Comparison of ENCODE assay signal across 17 cellular contexts in the genomic region with DNA sequence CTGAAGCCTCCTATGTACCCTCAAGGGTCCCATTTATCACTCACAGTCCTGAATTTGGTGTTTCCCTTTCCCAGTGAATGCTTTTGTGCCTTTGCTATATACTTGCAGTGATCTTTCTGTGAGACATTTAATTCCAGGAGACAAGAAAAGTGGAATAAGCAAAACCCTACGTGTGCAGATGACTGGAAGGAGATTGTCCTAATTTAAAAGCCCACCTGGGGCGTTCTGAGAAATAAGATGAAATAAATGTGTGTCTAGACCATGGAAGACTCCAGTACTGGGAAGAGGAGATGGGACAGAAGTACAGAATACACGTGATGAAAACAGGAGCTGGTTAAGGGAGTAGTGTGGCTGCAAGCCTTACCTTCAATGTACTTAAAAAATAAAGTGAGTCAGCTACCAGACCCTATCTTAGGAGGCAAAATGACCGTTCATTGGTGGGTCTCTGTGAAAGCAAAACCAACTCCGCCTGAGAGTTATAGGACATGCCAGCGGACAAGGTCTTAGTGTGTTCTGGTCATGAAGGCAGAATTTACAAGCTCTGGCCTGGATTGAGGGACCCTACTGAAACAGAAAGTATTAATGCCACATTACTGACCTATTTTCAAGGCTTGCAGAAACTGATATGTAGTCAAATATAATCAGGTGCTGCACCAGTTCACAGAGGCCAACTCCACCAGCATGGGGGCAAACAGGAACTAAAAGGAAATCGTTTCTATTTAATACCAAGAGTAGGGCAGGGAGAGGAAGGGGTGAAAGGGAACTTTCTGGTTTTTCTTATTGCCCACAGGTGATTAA. TPM values are rescaled to one million over a fixed set of nuclear protein-coding genes. Genes with fewer than 3 reads are reported as not detected.
DNase-seq lines count a peak whose midpoint lies in the region; ATAC-seq and TF ChIP-seq lines count a peak whose summit lies in the region.
"Had no signal": no experiment of that assay in that cellular context is flagged by ENCODE, and none has a peak within 500 bp of the region (broad histone marks: within the 10 kb centered on the region; RNA-seq: fewer than 3 reads in every experiment).

No MANE protein-coding gene starts in this region.

- no peak for ATAC-seq in activated CD8-positive, alpha-beta T cell treated with anti-CD3 and anti-CD28 coated beads, Interleukin-2, amount 10 ng/mL, durations not matched to agents 7 days and 5 days
- no peak for ATAC-seq in activated CD8-positive, alpha-beta T cell treated with anti-CD3 and anti-CD28 coated beads for 36 hours
- ATAC-seq in HG03354 (IDR thresholded peaks at IDR 0.05; ENCODE audit: poor library complexity, severe bottlenecking, unreplicated experiment) (peak; percentile 72), HG02852 (IDR thresholded peaks at IDR 0.05; ENCODE audit: unreplicated experiment) (no peak)
- ATAC-seq: A549; gastrocnemius medialis; mucosa of descending colon; stimulated activated naive B cell treated with anti-CD40 and anti-IgM and Interleukin-4, amounts not matched to agents 10 μg/mL and 1 μg/mL and 100 μg/mL, for 72 hours had no signal

- H3K9me3 Mint-ChIP-seq in activated CD8-positive, alpha-beta T cell treated with anti-CD3 and anti-CD28 coated beads, Interleukin-2, amount 10 ng/mL, durations not matched to agents 7 days and 5 days (ENCODE audit: insufficient read depth) = no peaks in the 10 kb centered on the region
- H3K9me3 Mint-ChIP-seq in activated CD8-positive, alpha-beta T cell treated with anti-CD3 and anti-CD28 coated beads for 36 hours = no peaks in the 10 kb centered on the region
- H3K9me3 Mint-ChIP-seq: activated naive CD4-positive, alpha-beta T cell treated with anti-CD3 and anti-CD28 coated beads for 36 hours; stimulated activated naive B cell treated with anti-CD40 and anti-IgM and Interleukin-4, amounts not matched to agents 10 μg/mL and 1 μg/mL and 100 μg/mL, for 72 hours had no signal

- H3K4me3 Mint-ChIP-seq in activated CD8-positive, alpha-beta T cell treated with anti-CD3 and anti-CD28 coated beads, Interleukin-2, amount 10 ng/mL, durations not matched to agents 7 days and 5 days = no peak overlapping the region
- H3K4me3 Mint-ChIP-seq in activated CD8-positive, alpha-beta T cell treated with anti-CD3 and anti-CD28 coated beads for 36 hours = no peak overlapping the region
- H3K4me3 Mint-ChIP-seq: activated naive CD4-positive, alpha-beta T cell treated with anti-CD3 and anti-CD28 coated beads for 36 hours; stimulated activated naive B cell treated with anti-CD40 and anti-IgM and Interleukin-4, amounts not matched to agents 10 μg/mL and 1 μg/mL and 100 μg/mL, for 72 hours had no signal

- peak overlapping the region; percentile 44 for H3K27ac Mint-ChIP-seq in activated CD8-positive, alpha-beta T cell treated with anti-CD3 and anti-CD28 coated beads, Interleukin-2, amount 10 ng/mL, durations not matched to agents 7 days and 5 days
- H3K27ac Mint-ChIP-seq in activated CD8-positive, alpha-beta T cell treated with anti-CD3 and anti-CD28 coated beads for 36 hours = no peak overlapping the region
- H3K27ac Mint-ChIP-seq: stimulated activated naive B cell treated with anti-CD40 and anti-IgM and Interleukin-4, amounts not matched to agents 10 μg/mL and 1 μg/mL and 100 μg/mL, for 72 hours had no signal

- POLR2A ChIA-PET in activated CD8-positive, alpha-beta T cell treated with anti-CD3 and anti-CD28 coated beads, Interleukin-2, amount 10 ng/mL, durations not matched to agents 7 days and 5 days (lab: Charles Lee) = interaction anchor here (4.5 kb wide), 1 partner anchor 18 kb away, joined by 24 read pairs; the partner anchor contains the start of gene TYMS
- POLR2A ChIA-PET in activated CD8-positive, alpha-beta T cell treated with anti-CD3 and anti-CD28 coated beads for 36 hours (lab: Charles Lee) = interaction anchor here (0.6 to 1.2 kb wide), 5 partner anchors 9 to 38 kb away, joined by 3 to 7 read pairs (median 4); no protein-coding TSS in a partner anchor

- intact Hi-C loops in activated CD8-positive, alpha-beta T cell treated with anti-CD3 and anti-CD28 coated beads for 36 hours (cut with micrococcal nuclease) = no loop called here

- no peaks in the 10 kb centered on the region for H3K27me3 Mint-ChIP-seq in activated CD8-positive, alpha-beta T cell treated with anti-CD3 and anti-CD28 coated beads, Interleukin-2, amount 10 ng/mL, durations not matched to agents 7 days and 5 days (ENCODE audit: low read depth)
- no peaks in the 10 kb centered on the region for H3K27me3 Mint-ChIP-seq in activated CD8-positive, alpha-beta T cell treated with anti-CD3 and anti-CD28 coated beads for 36 hours
- H3K27me3 Mint-ChIP-seq: brain; stimulated activated naive B cell treated with anti-CD40 and anti-IgM and Interleukin-4, amounts not matched to agents 10 μg/mL and 1 μg/mL and 100 μg/mL, for 72 hours had no signal

- in situ Hi-C loops in GM18951 (cut with MboI; ENCODE audit: low sequenced_read_pairs, unreplicated experiment) = no loop called here

- H3K4me1 Mint-ChIP-seq in activated CD8-positive, alpha-beta T cell treated with anti-CD3 and anti-CD28 coated beads, Interleukin-2, amount 10 ng/mL, durations not matched to agents 7 days and 5 days (ENCODE audit: low read depth) = peaks cover 20% of the 10 kb centered on the region
- H3K4me1 Mint-ChIP-seq in activated CD8-positive, alpha-beta T cell treated with anti-CD3 and anti-CD28 coated beads for 36 hours (ENCODE audit: low read depth) = peaks cover 6% of the 10 kb centered on the region
- H3K4me1 Mint-ChIP-seq: stimulated activated naive B cell treated with anti-CD40 and anti-IgM and Interleukin-4, amounts not matched to agents 10 μg/mL and 1 μg/mL and 100 μg/mL, for 72 hours had no signal

- TF ChIP-seq CTCF in activated CD8-positive, alpha-beta T cell treated with anti-CD3 and anti-CD28 coated beads for 36 hours (IDR thresholded peaks at IDR 0.05) = no peak

- DNase-seq in activated CD8-positive, alpha-beta T cell treated with anti-CD3 and anti-CD28 coated beads, Interleukin-2, amount 10 ng/mL, durations not matched to agents 7 days and 5 days = no peak
- no peak for DNase-seq in activated CD8-positive, alpha-beta T cell treated with anti-CD3 and anti-CD28 coated beads for 36 hours
- DNase-seq in SKM-1 (lab: John Stamatoyannopoulos, UW; ENCODE audit: unreplicated experiment) = no peak
- no peak for DNase-seq in putamen (ENCODE audit: low spot score)
- DNase-seq: activated naive CD4-positive, alpha-beta T cell treated with anti-CD3 and anti-CD28 coated beads for 36 hours; gastrocnemius medialis; mucosa of descending colon; NCI-H146; stimulated activated naive B cell treated with anti-CD40 and anti-IgM and Interleukin-4, amounts not matched to agents 10 μg/mL and 1 μg/mL and 100 μg/mL, for 72 hours; upper lobe of left lung had no signal

- peak; percentile 16 for TF ChIP-seq POLR2A in GM18951 (IDR thresholded peaks at IDR 0.05; ENCODE audit: extremely low read depth, insufficient read depth, insufficient read length)

- peak overlapping the region; percentile 35 for H3K27ac ChIP-seq in cingulate gyrus (ENCODE audit: low read depth, low read length)
- H3K27ac ChIP-seq: A549; BLaER1 treated with 17β-estradiol and CSF1 and Interleukin-3, amounts not matched to agents 10 nM and 100 nM; gastrocnemius medialis; upper lobe of left lung had no signal

- H3K36me3 Mint-ChIP-seq in activated CD8-positive, alpha-beta T cell treated with anti-CD3 and anti-CD28 coated beads, Interleukin-2, amount 10 ng/mL, durations not matched to agents 7 days and 5 days (ENCODE audit: low read depth) = peaks cover 80% of the 10 kb centered on the region
- H3K36me3 Mint-ChIP-seq in activated CD8-positive, alpha-beta T cell treated with anti-CD3 and anti-CD28 coated beads for 36 hours (ENCODE audit: low read depth) = peaks cover 73% of the 10 kb centered on the region

- CTCF ChIA-PET in activated CD8-positive, alpha-beta T cell treated with anti-CD3 and anti-CD28 coated beads, Interleukin-2, amount 10 ng/mL, durations not matched to agents 7 days and 5 days (lab: Charles Lee) = no interaction called here
- CTCF ChIA-PET in activated CD8-positive, alpha-beta T cell treated with anti-CD3 and anti-CD28 coated beads for 36 hours (lab: Charles Lee) = interaction anchor here (1.3 kb wide), 1 partner anchor 154 kb away, joined by 4 read pairs; no protein-coding TSS in a partner anchor

RNA-seq across cellular contexts. Expression of gene TYMS, which starts 19.5 kb away (rescaled TPM):
- 100 to 1,000 TPM; 502 to 505 TPM for total RNA-seq in activated CD8-positive, alpha-beta T cell treated with anti-CD3 and anti-CD28 coated beads, Interleukin-2, amount 10 ng/mL, durations not matched to agents 7 days and 5 days
- total RNA-seq in activated CD8-positive, alpha-beta T cell treated with anti-CD3 and anti-CD28 coated beads for 36 hours = 100 to 1,000 TPM; 324 to 329 TPM

RNA-seq across cellular contexts. Expression of gene ENOSF1, which starts 35.5 kb away (rescaled TPM):
- 10 to 100 TPM; 66.0 to 74.1 TPM for total RNA-seq in activated CD8-positive, alpha-beta T cell treated with anti-CD3 and anti-CD28 coated beads, Interleukin-2, amount 10 ng/mL, durations not matched to agents 7 days and 5 days
- total RNA-seq in activated CD8-positive, alpha-beta T cell treated with anti-CD3 and anti-CD28 coated beads for 36 hours = 100 to 1,000 TPM; 113 to 114 TPM
